Comparison of ENCODE assay signal across 29 cellular contexts in the genomic region with DNA sequence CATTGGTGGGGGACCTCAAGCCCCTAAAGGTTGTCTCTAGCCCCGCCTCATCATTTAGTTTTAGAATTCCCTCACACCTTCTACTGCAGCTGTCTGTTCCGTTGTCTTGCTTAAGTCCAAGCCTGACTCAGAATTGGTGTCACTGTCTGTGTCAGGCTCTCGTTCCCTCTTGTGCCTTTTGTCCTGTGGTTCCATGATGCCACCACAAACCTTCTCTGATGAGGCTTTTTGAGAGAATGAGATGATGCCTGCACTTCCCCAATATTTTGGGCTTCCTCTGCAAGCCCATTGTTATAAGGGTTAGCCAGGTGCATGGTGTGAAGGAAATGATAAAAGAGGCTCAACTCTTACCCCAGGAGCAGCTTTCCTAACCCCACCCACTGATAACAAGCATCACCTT.
DNase-seq lines count a peak whose midpoint lies in the region; ATAC-seq and TF ChIP-seq lines count a peak whose summit lies in the region.
"Had no signal": no experiment of that assay in that cellular context is flagged by ENCODE, and none has a peak within 500 bp of the region (broad histone marks: within the 10 kb centered on the region; RNA-seq: fewer than 3 reads in every experiment).

No MANE protein-coding gene starts in this region.

- H3K4me3 ChIP-seq in neutrophil (ENCODE audit: low read depth in 1 of 2, low read length in 1 of 2) = no peak overlapping the region
- H3K4me3 ChIP-seq: ascending aorta; BLaER1 treated with 17β-estradiol and CSF1 and Interleukin-3, amounts not matched to agents 10 nM and 100 nM; GM23248; SK-N-MC; skin epidermis; testis had no signal

- no peak for TF ChIP-seq CTCF in neutrophil (IDR thresholded peaks at IDR 0.05)

- peak overlapping the region; percentile 47 for H3K27ac ChIP-seq in neutrophil
- H3K27ac ChIP-seq: 22Rv1; ascending aorta; BLaER1 treated with 17β-estradiol and CSF1 and Interleukin-3, amounts not matched to agents 10 nM and 100 nM; epithelial cell of prostate; GM23248; SK-N-MC; skin epidermis; testis had no signal

- no peaks in the 10 kb centered on the region for H3K36me3 ChIP-seq in neutrophil
- H3K36me3 ChIP-seq: ascending aorta; BLaER1 treated with 17β-estradiol and CSF1 and Interleukin-3, amounts not matched to agents 10 nM and 100 nM had no signal

- DNase-seq in NOMO-1 treated with DMSO at 0.1 percent for 48 hours (lab: John Stamatoyannopoulos, UW; ENCODE audit: unreplicated experiment) (peak; percentile 25), NOMO-1 treated with dmso at 0.1 percent for 144 hours (lab: John Stamatoyannopoulos, UW; ENCODE audit: unreplicated experiment) (no peak), Kasumi-1 (lab: John Stamatoyannopoulos, UW) (peak; percentile 19 to 30), SIG-M5 treated with dmso at 0.1 percent for 504 hours (lab: John Stamatoyannopoulos, UW; ENCODE audit: unreplicated experiment) (peak; percentile 41)
- no peak for DNase-seq in effector CD8-positive, alpha-beta T cell (lab: John Stamatoyannopoulos, UW)
- DNase-seq: activated CD4-positive, CD25-positive, alpha-beta regulatory T cell treated with anti-CD3 and anti-CD28 coated beads, Interleukin-2, amount 50 U/mL, for 72 hours; activated CD8-positive, alpha-beta T cell treated with anti-CD3 and anti-CD28 coated beads, Interleukin-2, amount 10 ng/mL, durations not matched to agents 7 days and 5 days; activated effector memory CD4-positive, alpha-beta T cell treated with anti-CD3 and anti-CD28 coated beads, Interleukin-2, amount 50 U/mL, for 16 hours; activated T-cell treated with anti-CD3 and anti-CD28 coated beads for 4 hours; COR-L47; effector memory CD4-positive, alpha-beta T cell; GM23248; immature natural killer cell; KG1; left cardiac atrium; NCI-H146; NCI-H2107; NCI-H446; NCI-H774; testis had no signal

- no peaks in the 10 kb centered on the region for H3K27me3 ChIP-seq in neutrophil
- H3K27me3 ChIP-seq: ascending aorta; BLaER1 treated with 17β-estradiol and CSF1 and Interleukin-3, amounts not matched to agents 10 nM and 100 nM; testis had no signal

- no peak for ATAC-seq in GM21737 (IDR thresholded peaks at IDR 0.05; ENCODE audit: unreplicated experiment)
- no peak for ATAC-seq in GM18520 (IDR thresholded peaks at IDR 0.05; ENCODE audit: unreplicated experiment)
- ATAC-seq: activated CD8-positive, alpha-beta T cell treated with anti-CD3 and anti-CD28 coated beads, Interleukin-2, amount 10 ng/mL, durations not matched to agents 7 days and 5 days; left cardiac atrium had no signal

- H3K4me1 ChIP-seq in neutrophil (ENCODE audit: control insufficient read depth in 1 of 2, insufficient read depth in 1 of 2, low read depth in 1 of 2, low read length in 1 of 2) = peaks cover 14 to 19% of the 10 kb centered on the region in 2 experiments
- H3K4me1 ChIP-seq: ascending aorta, testis had no signal

- H3K9me3 ChIP-seq in neutrophil = no peaks in the 10 kb centered on the region
- H3K9me3 ChIP-seq: ascending aorta; BLaER1 treated with 17β-estradiol and CSF1 and Interleukin-3, amounts not matched to agents 10 nM and 100 nM; testis had no signal

Comparison
In these comparisons a context has a peak if more than half of its experiments do, and no peak if none do; other contexts are left out.
1. DNase-seq: peak in NOMO-1 treated with DMSO at 0.1 percent for 48 hours (single experiment), Kasumi-1 (2 of 2) and SIG-M5 treated with dmso at 0.1 percent for 504 hours (single experiment); none in NOMO-1 treated with dmso at 0.1 percent for 144 hours (single experiment) and effector CD8-positive, alpha-beta T cell (single experiment).